ENCODE assay signal across 29 cellular contexts in genomic region chr9:16246785-16247184, GRCh38.
DNase-seq lines count a peak whose midpoint lies in the region; ATAC-seq and TF ChIP-seq lines count a peak whose summit lies in the region.
"Had no signal": no experiment of that assay in that cellular context is flagged by ENCODE, and none has a peak within 500 bp of the region (broad histone marks: within the 10 kb centered on the region; RNA-seq: fewer than 3 reads in every experiment).

No MANE protein-coding gene starts in this region.

- no peak for TF ChIP-seq CTCF in testis (IDR thresholded peaks at IDR 0.05)

- in situ Hi-C loops in GM23248 (cut with MboI) = no loop called here

- H3K9me3 ChIP-seq in GM23248 (ENCODE audit: low read depth) = no peaks in the 10 kb centered on the region
- H3K9me3 ChIP-seq in testis = no peaks in the 10 kb centered on the region
- H3K9me3 ChIP-seq: pancreas, vagina had no signal

- no peaks in the 10 kb centered on the region for H3K4me1 Mint-ChIP-seq in activated naive CD4-positive, alpha-beta T cell treated with anti-CD3 and anti-CD28 coated beads, Interleukin-2, amount 10 ng/mL, durations not matched to agents 7 days and 5 days
- H3K4me1 Mint-ChIP-seq: activated CD4-positive, alpha-beta T cell treated with anti-CD3 and anti-CD28 coated beads for 36 hours had no signal

- H3K27me3 Mint-ChIP-seq in activated naive CD4-positive, alpha-beta T cell treated with anti-CD3 and anti-CD28 coated beads, Interleukin-2, amount 10 ng/mL, durations not matched to agents 7 days and 5 days = no peaks in the 10 kb centered on the region

- peak overlapping the region; percentile 55 for H3K4me2 ChIP-seq in GM23248 (ENCODE audit: unreplicated experiment)
- H3K4me2 ChIP-seq: GM23338 had no signal

- no peak overlapping the region for H3K27ac Mint-ChIP-seq in activated naive CD4-positive, alpha-beta T cell treated with anti-CD3 and anti-CD28 coated beads, Interleukin-2, amount 10 ng/mL, durations not matched to agents 7 days and 5 days
- H3K27ac Mint-ChIP-seq: activated CD4-positive, alpha-beta T cell treated with anti-CD3 and anti-CD28 coated beads for 36 hours; activated naive CD4-positive, alpha-beta T cell treated with anti-CD3 and anti-CD28 coated beads, Interleukin-2, amount 50 U/mL, for 72 hours; activated T-helper 2 cell treated with anti-CD3 and anti-CD28 coated beads, Interferon-gamma antibody, Interleukin-2, Interleukin-4, amounts not matched to agents 10 μg/mL and 5 μg/mL and 100 μg/mL, durations not matched to agents 14 hours and 24 hours and 36 hours; GM23338; nephron progenitor cell; T-helper 2 cell treated with Interferon-gamma antibody and Interleukin-4, amounts not matched to agents 5 μg/mL and 100 μg/mL, for 36 hours had no signal

- no peaks in the 10 kb centered on the region for H4K20me1 ChIP-seq in GM23248 (ENCODE audit: insufficient read depth)

- no peaks in the 10 kb centered on the region for H3K36me3 Mint-ChIP-seq in activated naive CD4-positive, alpha-beta T cell treated with anti-CD3 and anti-CD28 coated beads, Interleukin-2, amount 10 ng/mL, durations not matched to agents 7 days and 5 days
- H3K36me3 Mint-ChIP-seq: activated naive CD4-positive, alpha-beta T cell treated with anti-CD3 and anti-CD28 coated beads, Interleukin-2, amount 50 U/mL, for 72 hours had no signal

- WGBS in GM23248 (ENCODE audit: low coverage in 1 of 2, low lambda C conversion rate in 2 of 2, missing lambda C conversion rate in 2 of 2), 2 experiments = 7 to 11% methylated on average over 6 of the region's 6 CpGs
- WGBS in testis, 2 donors = 69 to 84% methylated on average over 6 of the region's 6 CpGs

- H3K27ac ChIP-seq in GM23248 = peak overlapping the region; percentile 70
- H3K27ac ChIP-seq in testis = no peak overlapping the region
- H3K27ac ChIP-seq: C4-2B, HL-60, pancreas, vagina, VCaP had no signal

- H3K36me3 ChIP-seq in GM23248 (ENCODE audit: low read depth) (no peaks in the 10 kb centered on the region), testis (ENCODE audit: low read depth, missing control alignments) (no peaks in the 10 kb centered on the region)
- H3K36me3 ChIP-seq: pancreas, vagina had no signal

- DNase-seq in GM23248 (peak; percentile 49), kidney tubule cell (ENCODE audit: low spot score) (peak; percentile 81), NCI-H1105 (lab: John Stamatoyannopoulos, UW) (no peak), testis (no peak), hepatic stellate cell (ENCODE audit: low spot score) (no peak)
- no peak for DNase-seq in activated naive CD4-positive, alpha-beta T cell treated with anti-CD3 and anti-CD28 coated beads, Interleukin-2, amount 10 ng/mL, durations not matched to agents 7 days and 5 days
- DNase-seq: activated CD4-positive, alpha-beta T cell treated with anti-CD3 and anti-CD28 coated beads for 36 hours; DMS79; GF-D8; KG1; MM.1S; NCI-H1417 treated with DMSO at 0.1 percent for 48 hours; NCI-H2081 treated with DMSO at 0.1 percent for 48 hours; NCI-H226; NCI-H69; nephron progenitor cell; pancreas; SHP77; stimulated activated naive CD4-positive, alpha-beta T cell treated with Interleukin-2 at 50 U/mL for 16 hours had no signal

- no peaks in the 10 kb centered on the region for H3K27me3 ChIP-seq in GM23248 (replicated peaks; ENCODE audit: insufficient read depth)
- H3K27me3 ChIP-seq in testis = no peaks in the 10 kb centered on the region
- H3K27me3 ChIP-seq: pancreas, vagina had no signal

- CTCF ChIA-PET in activated naive CD4-positive, alpha-beta T cell treated with anti-CD3 and anti-CD28 coated beads, Interleukin-2, amount 10 ng/mL, durations not matched to agents 7 days and 5 days (lab: Charles Lee) = no interaction called here

- intact Hi-C loops in testis (cut with DNase I; ENCODE audit: low total_unique reads) = no loop called here

- H3K4me3 ChIP-seq in GM23248 (no peak overlapping the region), testis (no peak overlapping the region)
- H3K4me3 ChIP-seq: GM23338, pancreas, skin epidermis, vagina had no signal

- H3K9ac ChIP-seq in GM23248 = peak overlapping the region; percentile 16; the same call in 1 of the 2 replicates

- ATAC-seq in SK-N-SH treated with all-trans-retinoic acid at 6 μM for 48 hours = peak; percentile 13; the same call in 1 of the 3 replicates
- ATAC-seq: activated CD4-positive, alpha-beta T cell treated with anti-CD3 and anti-CD28 coated beads for 36 hours; activated naive CD4-positive, alpha-beta T cell treated with anti-CD3 and anti-CD28 coated beads, Interleukin-2, amount 50 U/mL, for 72 hours; GM23338 had no signal

- H3K4me1 ChIP-seq in GM23248 (ENCODE audit: insufficient read depth) (peaks cover 36% of the 10 kb centered on the region), testis (peaks cover 5% of the 10 kb centered on the region)
- H3K4me1 ChIP-seq: pancreas had no signal

- no peaks in the 10 kb centered on the region for H3K9me3 Mint-ChIP-seq in activated naive CD4-positive, alpha-beta T cell treated with anti-CD3 and anti-CD28 coated beads, Interleukin-2, amount 10 ng/mL, durations not matched to agents 7 days and 5 days
- H3K9me3 Mint-ChIP-seq: activated T-helper 2 cell treated with anti-CD3 and anti-CD28 coated beads, Interferon-gamma antibody, Interleukin-2, Interleukin-4, amounts not matched to agents 10 μg/mL and 5 μg/mL and 100 μg/mL, durations not matched to agents 14 hours and 24 hours and 36 hours; GM23338; nephron progenitor cell; T-helper 2 cell treated with Interferon-gamma antibody and Interleukin-4, amounts not matched to agents 5 μg/mL and 100 μg/mL, for 36 hours had no signal

- H3F3A ChIP-seq in GM23248 (ENCODE audit: insufficient read depth) = peaks cover 34% of the 10 kb centered on the region

- TF ChIP-seq POLR2A in testis (IDR thresholded peaks at IDR 0.05) = no peak

- no peaks in the 10 kb centered on the region for H3K79me2 ChIP-seq in GM23248 (ENCODE audit: insufficient read depth)

- no peak overlapping the region for H2AFZ ChIP-seq in GM23248
- H2AFZ ChIP-seq: GM23338 had no signal

- H3K4me3 Mint-ChIP-seq in activated naive CD4-positive, alpha-beta T cell treated with anti-CD3 and anti-CD28 coated beads, Interleukin-2, amount 10 ng/mL, durations not matched to agents 7 days and 5 days = no peak overlapping the region
- H3K4me3 Mint-ChIP-seq: activated CD4-positive, alpha-beta T cell treated with anti-CD3 and anti-CD28 coated beads for 36 hours; GM23338; nephron progenitor cell; T-helper 2 cell treated with Interferon-gamma antibody and Interleukin-4, amounts not matched to agents 5 μg/mL and 100 μg/mL, for 36 hours had no signal

- no peaks in the 10 kb centered on the region for H3K9me2 ChIP-seq in GM23248 (ENCODE audit: insufficient read depth)

TF ChIP-seq in SK-N-SH treated with all-trans-retinoic acid at 6 μM for 48 hours, 23 proteins besides CTCF, POLR2A, EP300 and RAD21:
- TF ChIP-seq SNAI2 (CRISPR knock-in tag; IDR thresholded peaks at IDR 0.05) (no peak), ZFP3 (CRISPR knock-in tag; IDR thresholded peaks at IDR 0.05) (no peak), ZFP30 (CRISPR knock-in tag; IDR thresholded peaks at IDR 0.05) (no peak), PATZ1 (CRISPR knock-in tag; IDR thresholded peaks at IDR 0.05; ENCODE audit: borderline replicate concordance) (no peak), PPARA (CRISPR knock-in tag; IDR thresholded peaks at IDR 0.05; ENCODE audit: borderline replicate concordance) (no peak), OSR1 (CRISPR knock-in tag; IDR thresholded peaks at IDR 0.05) (no peak), ISL1 (CRISPR knock-in tag; IDR thresholded peaks at IDR 0.05) (no peak), POU6F1 (CRISPR knock-in tag; IDR thresholded peaks at IDR 0.05; ENCODE audit: borderline replicate concordance, low read depth) (no peak), ARNTL (CRISPR knock-in tag; IDR thresholded peaks at IDR 0.05; ENCODE audit: borderline replicate concordance, low read depth) (no peak), TOX (CRISPR knock-in tag; IDR thresholded peaks at IDR 0.05; ENCODE audit: borderline replicate concordance) (no peak), RARB (CRISPR knock-in tag; IDR thresholded peaks at IDR 0.05) (no peak)

Comparison
In these comparisons a context has a peak if more than half of its experiments do, and no peak if none do; other contexts are left out.
1. DNase-seq: peak in GM23248 (single experiment) and kidney tubule cell (single experiment); none in NCI-H1105 (single experiment), testis (single experiment), hepatic stellate cell (single experiment) and activated naive CD4-positive, alpha-beta T cell treated with anti-CD3 and anti-CD28 coated beads, Interleukin-2, amount 10 ng/mL, durations not matched to agents 7 days and 5 days (single experiment).